ENCODE assay signal across 30 cellular contexts in the genomic region with DNA sequence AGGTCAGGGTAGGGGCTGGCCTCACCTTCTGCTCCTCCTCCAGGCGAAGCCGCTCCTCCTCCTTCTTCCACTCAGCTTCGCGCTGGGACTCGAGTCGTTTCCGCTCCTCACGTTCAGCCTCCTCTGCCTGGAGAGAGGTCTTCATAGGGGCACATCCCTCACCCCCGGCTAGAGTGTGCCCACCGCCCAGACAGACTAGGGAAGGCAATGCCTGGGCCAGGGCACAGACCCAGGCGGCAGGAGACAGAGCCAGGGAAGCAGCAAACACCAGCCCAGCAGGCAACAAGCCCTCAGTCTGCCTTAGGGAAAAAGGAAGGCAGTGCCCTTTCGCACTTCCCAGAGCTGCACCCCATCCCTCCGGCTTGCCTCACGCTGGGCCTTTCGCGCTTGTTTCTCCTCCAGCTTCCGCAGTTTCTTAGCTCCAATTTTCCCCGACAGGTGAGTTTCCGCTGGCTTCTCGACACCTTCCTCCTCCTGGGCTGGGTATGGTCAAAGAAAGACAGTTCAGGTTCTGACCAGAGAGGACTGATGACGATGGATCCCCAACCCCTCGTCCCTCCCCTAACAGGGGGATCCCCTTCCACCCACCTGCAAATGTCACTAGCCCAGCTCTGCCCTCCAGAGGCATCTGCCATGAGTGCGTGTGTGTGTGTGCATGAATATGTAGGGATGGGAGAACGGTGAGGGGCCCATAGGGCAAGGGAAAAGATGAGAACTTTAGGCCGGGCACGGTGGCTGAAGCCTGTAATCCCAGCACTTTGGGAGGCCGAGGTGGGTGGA. TPM values are rescaled to one million over a fixed set of nuclear protein-coding genes. Genes with fewer than 3 reads are reported as not detected.
DNase-seq lines count a peak whose midpoint lies in the region; ATAC-seq and TF ChIP-seq lines count a peak whose summit lies in the region.
"Had no signal": no experiment of that assay in that cellular context is flagged by ENCODE, and none has a peak within 500 bp of the region (broad histone marks: within the 10 kb centered on the region; RNA-seq: fewer than 3 reads in every experiment).

No MANE protein-coding gene starts in this region.

- TF ChIP-seq CTCF in GM13977 (IDR thresholded peaks at IDR 0.05; ENCODE audit: extremely low read depth, insufficient read depth, missing control alignments), result peak; percentile 35

- in situ Hi-C loops in GM13977 (cut with MboI; ENCODE audit: low pct_unique_long_range_greater_than_20kb, low sequenced_read_pairs, unreplicated experiment), result no loop called here

- peak overlapping the region; percentile 23 for H3K27ac ChIP-seq in caudate nucleus (ENCODE audit: low read depth, low read length)
- H3K27ac ChIP-seq: BLaER1, breast epithelium, colonic mucosa, gastroesophageal sphincter, GM23248, pancreas, tibial artery, vagina, VCaP had no signal

- DNase-seq in cardiac septum (ENCODE audit: low spot score) (peak; percentile 66), left cardiac atrium (no peak), GM13977 (ENCODE audit: low spot score) (no peak), caudate nucleus (lab: John Stamatoyannopoulos, UW) (no peak), left lobe of liver (ENCODE audit: low spot score) (no peak), midbrain (lab: John Stamatoyannopoulos, UW) (no peak)
- DNase-seq: activated CD4-positive, alpha-beta T cell treated with anti-CD3 and anti-CD28 coated beads, Interleukin-2, amount 10 ng/mL, durations not matched to agents 24 days and 14 days; activated T-cell treated with anti-CD3 and anti-CD28 coated beads, Interleukin-2, amount 50 U/mL, for 48 hours; anterior cingulate cortex; Caco-2; colonic mucosa; DMS79 treated with DMSO at 0.1 percent for 48 hours; effector CD4-positive, alpha-beta T cell; GDM1; GM23248; NCI-H1048; NCI-H446 treated with DMSO at 0.1 percent for 48 hours; NCI-H774; nephron progenitor cell; stimulated activated CD4-positive, alpha-beta T cell treated with anti-CD3 and anti-CD28 coated beads, Interleukin-1b, Interleukin-23, amount 100 ng/mL, for 48 hours; SW 1271; T-helper 9 cell; tibial artery had no signal

- ATAC-seq in left cardiac atrium, result no peak
- ATAC-seq in left lobe of liver, result no peak
- ATAC-seq in GM18858 (IDR thresholded peaks at IDR 0.05; ENCODE audit: unreplicated experiment), result no peak
- ATAC-seq: gastroesophageal sphincter, pancreas had no signal

- intact Hi-C loops in cardiac septum (cut with DNase I), result no loop called here
- intact Hi-C loops in left cardiac atrium (cut with DNase I), result no loop called here

RNA-seq across cellular contexts. Expression of gene DDRGK1, which starts 4.3 kb away (rescaled TPM):
- 29.1 TPM for total RNA-seq in cardiac septum
- total RNA-seq in left cardiac atrium, result 10 to 100 TPM; 39.3 to 44.8 TPM
- 71.0 TPM for total RNA-seq in left lobe of liver

RNA-seq across cellular contexts. Expression of gene ITPA, which starts 9.1 kb away (rescaled TPM):
- total RNA-seq in cardiac septum (24.1 TPM), left cardiac atrium (10 to 100 TPM; 18.7 to 25.7 TPM), left lobe of liver (25.3 TPM)

RNA-seq across cellular contexts. Expression of gene LZTS3, which starts 26.8 kb away (rescaled TPM):
- total RNA-seq in cardiac septum, result 6.9 TPM
- total RNA-seq in left cardiac atrium, result 10 to 100 TPM; 12.0 to 13.2 TPM
- 5.7 TPM for total RNA-seq in left lobe of liver

RNA-seq across cellular contexts. Expression of gene SLC4A11, which starts 38.8 kb away (rescaled TPM):
- total RNA-seq in cardiac septum (0.35 TPM), left cardiac atrium (under 1 TPM; 0.52 to 0.68 TPM), left lobe of liver (0.18 TPM)

RNA-seq across cellular contexts. Expression of gene FASTKD5, which starts 40.5 kb away (rescaled TPM):
- 23.2 TPM for total RNA-seq in cardiac septum
- total RNA-seq in left cardiac atrium, result 10 to 100 TPM; 18.2 to 22.5 TPM
- 9.3 TPM for total RNA-seq in left lobe of liver
